ENCODE assay signal across 7 cellular contexts in the genomic region with DNA sequence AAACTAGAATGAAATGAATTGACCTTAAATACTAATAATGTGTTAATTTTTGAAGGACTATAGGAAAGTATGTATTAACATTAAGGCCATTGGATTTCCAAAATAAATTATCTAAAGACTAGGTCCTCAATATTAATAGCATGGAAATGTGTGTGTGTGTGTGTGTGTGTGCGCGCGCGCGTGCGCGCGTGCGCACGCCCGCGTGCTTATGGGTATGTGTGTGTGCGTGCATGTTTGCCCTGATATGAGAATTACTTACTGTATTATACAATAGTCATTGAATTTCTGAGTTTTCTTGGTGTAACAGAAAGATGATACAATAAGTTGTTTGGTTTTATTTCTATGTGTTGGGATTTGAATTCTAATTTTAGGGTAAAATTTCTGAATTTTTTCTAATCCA.
"Had no signal": no experiment of that assay in that cellular context is flagged by ENCODE, and none has a peak within 500 bp of the region (broad histone marks: within the 10 kb centered on the region; RNA-seq: fewer than 3 reads in every experiment).

No MANE protein-coding gene starts in this region.

- ATAC-seq: HepG2 had no signal

- H3K9ac ChIP-seq: KMS-11 had no signal

- H3K4me2 ChIP-seq: KMS-11 had no signal

- DNase-seq: IMR-90, KBM-7, KG1 had no signal

- FAIRE-seq: HepG2, HTR-8/SVneo had no signal

- H3K27ac ChIP-seq: HL-60, KMS-11 had no signal
